In the genomic region with DNA sequence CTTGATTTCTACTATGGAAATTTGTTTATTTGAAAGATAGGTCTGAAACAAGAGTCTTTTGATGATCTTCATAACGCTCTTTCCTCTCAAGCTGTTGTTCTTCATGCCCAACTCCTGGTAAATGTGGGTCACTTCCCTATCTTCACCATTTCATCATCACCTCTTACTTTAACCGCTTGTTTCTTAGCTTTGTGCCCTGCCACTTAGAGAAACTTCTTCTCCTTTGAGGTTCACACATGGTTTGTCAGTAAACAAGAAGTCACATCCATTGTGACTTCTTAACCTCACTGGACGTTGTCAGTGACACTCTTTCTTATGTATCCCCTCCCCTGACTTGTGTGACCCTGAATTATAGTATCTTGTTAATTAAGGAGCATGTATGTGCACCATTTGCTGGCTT, we compare ENCODE assay signal across 17 cellular contexts. TPM values are rescaled to one million over a fixed set of nuclear protein-coding genes. Genes with fewer than 3 reads are reported as not detected.
A peak's percentile ranks its signal among the peaks of the same experiment; 100 is the strongest.
DNase-seq lines count a peak whose midpoint lies in the region; ATAC-seq and TF ChIP-seq lines count a peak whose summit lies in the region.
"Had no signal": no experiment of that assay in that cellular context is flagged by ENCODE, and none has a peak within 500 bp of the region (broad histone marks: within the 10 kb centered on the region; RNA-seq: fewer than 3 reads in every experiment).

No MANE protein-coding gene starts in this region.

- no peaks in the 10 kb centered on the region for H3K27me3 Mint-ChIP-seq in dendritic cell treated with granulocyte-macrophage colony-stimulating factor and Interleukin-4, amounts not matched to agents 40 ng/mL and 50 ng/mL, for 4 days
- peaks cover 0 to 19% of the 10 kb centered on the region in 2 donors for H3K27me3 Mint-ChIP-seq in natural killer cell treated with Interleukin-12 subunit alpha and Interleukin-12 subunit beta and Interleukin-15 and Interleukin-18, amount 100 ng/mL, for 72 hours
- H3K27me3 Mint-ChIP-seq: type B pancreatic cell had no signal

- no peak overlapping the region for H3K4me3 ChIP-seq in BLaER1 treated with 17β-estradiol and CSF1 and Interleukin-3, amounts not matched to agents 10 nM and 100 nM
- no peak overlapping the region for H3K4me3 ChIP-seq in NB4 (ENCODE audit: low read depth, low read length)
- H3K4me3 ChIP-seq: lung had no signal

- intact Hi-C loops in dendritic cell treated with granulocyte-macrophage colony-stimulating factor and Interleukin-4, amounts not matched to agents 40 ng/mL and 50 ng/mL, for 4 days (cut with micrococcal nuclease) = loop anchor here (5.0 kb wide), 1 partner anchor 36 kb away; a partner anchor contains a TSS

- no peaks in the 10 kb centered on the region for H3K9me3 ChIP-seq in BLaER1 treated with 17β-estradiol and CSF1 and Interleukin-3, amounts not matched to agents 10 nM and 100 nM (replicated peaks in 1 of 11)

- peaks cover 49% of the 10 kb centered on the region for H3K4me1 Mint-ChIP-seq in dendritic cell treated with granulocyte-macrophage colony-stimulating factor and Interleukin-4, amounts not matched to agents 40 ng/mL and 50 ng/mL, for 4 days (ENCODE audit: low read depth)
- H3K4me1 Mint-ChIP-seq in natural killer cell treated with Interleukin-12 subunit alpha and Interleukin-12 subunit beta and Interleukin-15 and Interleukin-18, amount 100 ng/mL, for 72 hours (ENCODE audit: low read depth in 2 of 2) = peaks cover 21 to 25% of the 10 kb centered on the region in 2 donors

- peak; percentile 62 to 76 for ATAC-seq in natural killer cell treated with Interleukin-12 subunit alpha and Interleukin-12 subunit beta and Interleukin-15 and Interleukin-18, amount 100 ng/mL, for 72 hours
- no peak for ATAC-seq in HG03521 (IDR thresholded peaks at IDR 0.05; ENCODE audit: unreplicated experiment)
- no peak for ATAC-seq in GM18909 (IDR thresholded peaks at IDR 0.05; ENCODE audit: poor library complexity, unreplicated experiment)
- ATAC-seq in HG02588 (IDR thresholded peaks at IDR 0.05; ENCODE audit: unreplicated experiment) = no peak
- ATAC-seq: esophagus mucosa had no signal

- peaks cover 3 to 62% (median 48%) of the 10 kb centered on the region in 10 experiments; a peak in 18 of 20 replicates for H3K4me1 ChIP-seq in BLaER1 treated with 17β-estradiol and CSF1 and Interleukin-3, amounts not matched to agents 10 nM and 100 nM

- no peak for TF ChIP-seq CTCF in NB4 (IDR thresholded peaks at IDR 0.05; ENCODE audit: low read depth, low read length)

- H3K27ac Mint-ChIP-seq in dendritic cell treated with granulocyte-macrophage colony-stimulating factor and Interleukin-4, amounts not matched to agents 40 ng/mL and 50 ng/mL, for 4 days = peak overlapping the region; percentile 82
- H3K27ac Mint-ChIP-seq in natural killer cell treated with Interleukin-12 subunit alpha and Interleukin-12 subunit beta and Interleukin-15 and Interleukin-18, amount 100 ng/mL, for 72 hours = peak overlapping the region; percentile 58 to 70
- H3K27ac Mint-ChIP-seq: activated naive CD4-positive, alpha-beta T cell treated with anti-CD3 and anti-CD28 coated beads, Interleukin-2, amount 50 U/mL, for 24 hours; type B pancreatic cell had no signal

- peak; percentile 86 for DNase-seq in NB4 (ENCODE audit: low read depth)
- DNase-seq in natural killer cell treated with Interleukin-12 subunit alpha and Interleukin-12 subunit beta and Interleukin-15 and Interleukin-18, amount 100 ng/mL, for 72 hours (ENCODE audit: low spot score) = no peak
- no peak for DNase-seq in SK-N-DZ (ENCODE audit: low spot score)
- DNase-seq: NCI-H187 treated with DMSO at 0.1 percent for 48 hours, occipital lobe had no signal

- H3K9ac ChIP-seq in BLaER1 treated with 17β-estradiol and CSF1 and Interleukin-3, amounts not matched to agents 10 nM and 100 nM = peak overlapping the region in 6 of 11 experiments; percentile 0 to 65 (median 40); a peak in 6 of 22 replicates

- peak overlapping the region in 8 of 11 experiments; percentile 46 to 89 (median 74); a peak in 15 of 22 replicates for H3K27ac ChIP-seq in BLaER1 treated with 17β-estradiol and CSF1 and Interleukin-3, amounts not matched to agents 10 nM and 100 nM

- no peaks in the 10 kb centered on the region for H3K9me3 Mint-ChIP-seq in dendritic cell treated with granulocyte-macrophage colony-stimulating factor and Interleukin-4, amounts not matched to agents 40 ng/mL and 50 ng/mL, for 4 days
- no peaks in the 10 kb centered on the region for H3K9me3 Mint-ChIP-seq in natural killer cell treated with Interleukin-12 subunit alpha and Interleukin-12 subunit beta and Interleukin-15 and Interleukin-18, amount 100 ng/mL, for 72 hours
- H3K9me3 Mint-ChIP-seq: activated naive CD4-positive, alpha-beta T cell treated with anti-CD3 and anti-CD28 coated beads, Interleukin-2, amount 50 U/mL, for 24 hours; type B pancreatic cell had no signal

- H3K4me3 Mint-ChIP-seq in dendritic cell treated with granulocyte-macrophage colony-stimulating factor and Interleukin-4, amounts not matched to agents 40 ng/mL and 50 ng/mL, for 4 days = peak overlapping the region; percentile 61
- peak overlapping the region; percentile 70 for H3K4me3 Mint-ChIP-seq in natural killer cell treated with Interleukin-12 subunit alpha and Interleukin-12 subunit beta and Interleukin-15 and Interleukin-18, amount 100 ng/mL, for 72 hours
- H3K4me3 Mint-ChIP-seq: activated naive CD4-positive, alpha-beta T cell treated with anti-CD3 and anti-CD28 coated beads, Interleukin-2, amount 50 U/mL, for 24 hours; type B pancreatic cell had no signal

- H4K20me1 ChIP-seq in BLaER1 treated with 17β-estradiol and CSF1 and Interleukin-3, amounts not matched to agents 10 nM and 100 nM = no peaks in the 10 kb centered on the region

- H3K4me2 ChIP-seq in BLaER1 treated with 17β-estradiol and CSF1 and Interleukin-3, amounts not matched to agents 10 nM and 100 nM = peak overlapping the region in 8 of 11 experiments; percentile 0 to 90 (median 74); a peak in 14 of 22 replicates

- H3K27me3 ChIP-seq in BLaER1 treated with 17β-estradiol and CSF1 and Interleukin-3, amounts not matched to agents 10 nM and 100 nM = no peaks in the 10 kb centered on the region

- no peak for TF ChIP-seq POLR2A in NB4 (IDR thresholded peaks at IDR 0.05; ENCODE audit: extremely low read depth, insufficient read length)

- H3K36me3 ChIP-seq in BLaER1 treated with 17β-estradiol and CSF1 and Interleukin-3, amounts not matched to agents 10 nM and 100 nM = no peaks in the 10 kb centered on the region

- H3K36me3 Mint-ChIP-seq in dendritic cell treated with granulocyte-macrophage colony-stimulating factor and Interleukin-4, amounts not matched to agents 40 ng/mL and 50 ng/mL, for 4 days (ENCODE audit: low read depth) = no peaks in the 10 kb centered on the region
- H3K36me3 Mint-ChIP-seq in natural killer cell treated with Interleukin-12 subunit alpha and Interleukin-12 subunit beta and Interleukin-15 and Interleukin-18, amount 100 ng/mL, for 72 hours = no peaks in the 10 kb centered on the region
- H3K36me3 Mint-ChIP-seq: activated naive CD4-positive, alpha-beta T cell treated with anti-CD3 and anti-CD28 coated beads, Interleukin-2, amount 50 U/mL, for 24 hours; type B pancreatic cell had no signal

RNA-seq across cellular contexts. Expression of a gene that starts 16.9 kb away (rescaled TPM):
- not detected for total RNA-seq in natural killer cell treated with Interleukin-12 subunit alpha and Interleukin-12 subunit beta and Interleukin-15 and Interleukin-18, amount 100 ng/mL, for 72 hours
- not detected in 2 replicates for polyA plus RNA-seq in SK-N-DZ (2014; cell fraction: cytosol; rRNA removed)
- polyA plus RNA-seq in SK-N-DZ (2014; cell fraction: nucleus; rRNA removed) = not detected in 2 replicates
- total RNA-seq: activated CD8-positive, alpha-beta memory T cell treated with anti-CD3 and anti-CD28 coated beads for 36 hours; SK-MEL-5 had no signal

RNA-seq across cellular contexts. Expression of a gene that starts 29.7 kb away (rescaled TPM):
- not detected for total RNA-seq in natural killer cell treated with Interleukin-12 subunit alpha and Interleukin-12 subunit beta and Interleukin-15 and Interleukin-18, amount 100 ng/mL, for 72 hours
- not detected in 2 replicates for polyA plus RNA-seq in SK-N-DZ (2014; cell fraction: cytosol; rRNA removed)
- not detected in 2 replicates for polyA plus RNA-seq in SK-N-DZ (2014; cell fraction: nucleus; rRNA removed)
- total RNA-seq: cerebellum, occipital lobe, SK-MEL-5 had no signal

RNA-seq across cellular contexts. Expression of a gene that starts 38.3 kb away (rescaled TPM):
- total RNA-seq in natural killer cell treated with Interleukin-12 subunit alpha and Interleukin-12 subunit beta and Interleukin-15 and Interleukin-18, amount 100 ng/mL, for 72 hours = not detected
- polyA plus RNA-seq in SK-N-DZ (2014; cell fraction: cytosol; rRNA removed) = not detected in 2 replicates
- not detected in 2 replicates for polyA plus RNA-seq in SK-N-DZ (2014; cell fraction: nucleus; rRNA removed)
- total RNA-seq: activated CD8-positive, alpha-beta memory T cell treated with anti-CD3 and anti-CD28 coated beads for 36 hours; esophagus mucosa; SK-MEL-5 had no signal

Comparison
In these comparisons a context has a peak if more than half of its experiments do, and no peak if none do; other contexts are left out.
1. ATAC-seq: peak in natural killer cell treated with Interleukin-12 subunit alpha and Interleukin-12 subunit beta and Interleukin-15 and Interleukin-18, amount 100 ng/mL, for 72 hours (2 of 2); none in HG03521 (single experiment), GM18909 (single experiment) and HG02588 (single experiment).